1 cellular context compared by ENCODE assay signal in the genomic region with DNA sequence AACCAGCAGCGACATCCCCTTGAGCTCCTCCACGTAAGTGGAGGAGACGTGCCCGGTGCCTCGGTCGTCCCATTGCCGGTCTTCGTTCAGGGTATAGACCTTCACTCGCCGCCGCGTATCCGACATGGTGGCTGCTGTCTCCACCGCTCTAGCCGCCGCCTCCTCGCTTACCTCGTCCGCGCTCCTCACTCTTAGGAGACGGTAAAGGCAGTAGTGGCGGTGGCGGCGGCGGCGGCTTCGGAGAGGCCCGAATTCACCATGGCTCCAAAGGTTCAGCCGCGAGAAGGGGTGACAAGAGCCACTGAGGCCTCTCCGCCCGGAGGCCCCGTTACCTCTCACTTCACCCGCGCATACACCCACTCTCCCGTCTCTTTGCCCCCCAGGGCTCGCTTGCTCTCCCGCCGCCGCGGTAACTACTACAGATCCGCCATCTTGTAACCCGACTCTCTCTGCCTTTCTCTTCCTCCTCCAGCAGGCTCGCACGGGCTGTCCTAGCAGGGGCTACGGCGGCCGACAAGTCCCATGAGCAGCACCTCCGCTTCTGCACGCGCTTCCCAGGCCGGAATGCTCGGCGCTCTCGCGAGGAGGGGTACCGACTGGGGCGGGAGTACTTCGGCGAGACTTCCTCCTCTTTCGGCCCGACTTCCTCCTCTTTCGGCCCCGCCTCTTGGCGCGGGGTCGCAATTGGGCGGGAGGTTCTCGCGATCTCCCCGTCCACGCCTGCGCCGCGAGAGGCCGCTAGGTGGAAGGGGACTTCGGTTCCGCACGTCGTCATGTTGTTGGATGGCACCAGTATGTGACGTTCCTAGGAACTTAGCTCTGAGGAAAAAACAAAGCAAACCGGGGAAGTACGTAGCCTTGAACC.
TF ChIP-seq lines count a peak whose summit lies in the region.

Gene PPP4R3B (minus strand): TSS at position 463 of the 865 bp plus-strand sequence. CDS start 337 bp downstream, at position 126.

TF ChIP-seq in HepG2, 621 proteins besides CTCF, POLR2A, EP300 and RAD21 (continued from another document and continues in another):
- TF ChIP-seq, protein P1, sequence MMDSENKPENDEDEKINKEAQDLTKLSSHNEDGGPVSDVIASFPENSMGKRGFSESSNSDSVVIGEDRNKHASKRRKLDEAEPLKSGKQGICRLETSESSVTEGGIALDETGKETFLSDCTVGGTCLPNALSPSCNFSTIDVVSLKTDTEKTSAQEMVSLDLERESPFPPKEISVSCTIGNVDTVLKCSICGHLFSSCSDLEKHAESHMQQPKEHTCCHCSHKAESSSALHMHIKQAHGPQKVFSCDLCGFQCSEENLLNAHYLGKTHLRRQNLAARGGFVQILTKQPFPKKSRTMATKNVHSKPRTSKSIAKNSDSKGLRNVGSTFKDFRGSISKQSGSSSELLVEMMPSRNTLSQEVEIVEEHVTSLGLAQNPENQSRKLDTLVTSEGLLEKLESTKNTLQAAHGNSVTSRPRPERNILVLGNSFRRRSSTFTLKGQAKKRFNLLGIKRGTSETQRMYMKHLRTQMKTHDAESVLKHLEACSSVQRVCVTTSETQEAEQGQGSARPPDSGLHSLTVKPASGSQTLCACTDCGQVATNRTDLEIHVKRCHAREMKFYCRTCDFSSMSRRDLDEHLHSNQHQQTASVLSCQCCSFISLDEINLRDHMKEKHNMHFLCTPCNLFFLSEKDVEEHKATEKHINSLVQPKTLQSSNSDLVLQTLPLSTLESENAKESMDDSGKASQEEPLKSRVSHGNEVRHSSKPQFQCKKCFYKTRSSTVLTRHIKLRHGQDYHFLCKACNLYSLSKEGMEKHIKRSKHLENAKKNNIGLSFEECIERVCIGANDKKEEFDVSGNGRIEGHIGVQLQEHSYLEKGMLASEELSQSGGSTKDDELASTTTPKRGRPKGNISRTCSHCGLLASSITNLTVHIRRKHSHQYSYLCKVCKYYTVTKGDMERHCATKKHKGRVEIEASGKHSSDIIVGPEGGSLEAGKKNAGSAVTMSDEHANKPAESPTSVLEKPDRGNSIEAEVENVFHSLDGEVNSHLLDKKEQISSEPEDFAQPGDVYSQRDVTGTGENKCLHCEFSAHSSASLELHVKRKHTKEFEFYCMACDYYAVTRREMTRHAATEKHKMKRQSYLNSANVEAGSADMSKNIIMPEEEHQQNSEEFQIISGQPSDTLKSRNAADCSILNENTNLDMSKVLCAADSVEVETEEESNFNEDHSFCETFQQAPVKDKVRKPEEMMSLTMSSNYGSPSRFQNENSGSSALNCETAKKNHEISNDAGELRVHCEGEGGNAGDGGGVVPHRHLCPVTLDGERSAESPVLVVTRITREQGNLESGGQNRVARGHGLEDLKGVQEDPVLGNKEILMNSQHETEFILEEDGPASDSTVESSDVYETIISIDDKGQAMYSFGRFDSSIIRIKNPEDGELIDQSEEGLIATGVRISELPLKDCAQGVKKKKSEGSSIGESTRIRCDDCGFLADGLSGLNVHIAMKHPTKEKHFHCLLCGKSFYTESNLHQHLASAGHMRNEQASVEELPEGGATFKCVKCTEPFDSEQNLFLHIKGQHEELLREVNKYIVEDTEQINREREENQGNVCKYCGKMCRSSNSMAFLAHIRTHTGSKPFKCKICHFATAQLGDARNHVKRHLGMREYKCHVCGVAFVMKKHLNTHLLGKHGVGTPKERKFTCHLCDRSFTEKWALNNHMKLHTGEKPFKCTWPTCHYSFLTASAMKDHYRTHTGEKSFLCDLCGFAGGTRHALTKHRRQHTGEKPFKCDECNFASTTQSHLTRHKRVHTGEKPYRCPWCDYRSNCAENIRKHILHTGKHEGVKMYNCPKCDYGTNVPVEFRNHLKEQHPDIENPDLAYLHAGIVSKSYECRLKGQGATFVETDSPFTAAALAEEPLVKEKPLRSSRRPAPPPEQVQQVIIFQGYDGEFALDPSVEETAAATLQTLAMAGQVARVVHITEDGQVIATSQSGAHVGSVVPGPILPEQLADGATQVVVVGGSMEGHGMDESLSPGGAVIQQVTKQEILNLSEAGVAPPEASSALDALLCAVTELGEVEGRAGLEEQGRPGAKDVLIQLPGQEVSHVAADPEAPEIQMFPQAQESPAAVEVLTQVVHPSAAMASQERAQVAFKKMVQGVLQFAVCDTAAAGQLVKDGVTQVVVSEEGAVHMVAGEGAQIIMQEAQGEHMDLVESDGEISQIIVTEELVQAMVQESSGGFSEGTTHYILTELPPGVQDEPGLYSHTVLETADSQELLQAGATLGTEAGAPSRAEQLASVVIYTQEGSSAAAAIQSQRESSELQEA (CRISPR knock-in tag; IDR thresholded peaks at IDR 0.05; ENCODE audit: not compliant biosample characterization) = no peak
- TF ChIP-seq TRIM22 (IDR thresholded peaks at IDR 0.05) (no peak), ZNF761 (CRISPR knock-in tag; conservative IDR thresholded peaks at IDR 0.05) (peak; percentile 78; the same call in 1 of the 2 replicates), ZSCAN22 (CRISPR knock-in tag; IDR thresholded peaks at IDR 0.05) (peak; percentile 84; the same call in 1 of the 2 replicates), HOXA3 (CRISPR knock-in tag; IDR thresholded peaks at IDR 0.05) (peak; percentile 98), ZSCAN5A (CRISPR knock-in tag; IDR thresholded peaks at IDR 0.05; ENCODE audit: borderline replicate concordance) (peak; percentile 84; the same call in 1 of the 2 replicates), DNMT3B (CRISPR knock-in tag; conservative IDR thresholded peaks at IDR 0.05) (peak; percentile 80; the same call in 1 of the 2 replicates), EEA1 (CRISPR knock-in tag; IDR thresholded peaks at IDR 0.05; ENCODE audit: borderline replicate concordance) (no peak), ZNF615 (CRISPR knock-in tag; IDR thresholded peaks at IDR 0.05; ENCODE audit: borderline replicate concordance) (no peak; the same call in 1 of the 2 replicates), KLF9 (CRISPR knock-in tag; IDR thresholded peaks at IDR 0.05; ENCODE audit: low read depth) (peak; percentile 81; the same call in 1 of the 2 replicates), SNAPC4 (CRISPR knock-in tag; IDR thresholded peaks at IDR 0.05) (peak; percentile 68; the same call in 1 of the 2 replicates), ZNF33A (CRISPR knock-in tag; IDR thresholded peaks at IDR 0.05; ENCODE audit: borderline replicate concordance) (no peak)
- TF ChIP-seq, protein P2, sequence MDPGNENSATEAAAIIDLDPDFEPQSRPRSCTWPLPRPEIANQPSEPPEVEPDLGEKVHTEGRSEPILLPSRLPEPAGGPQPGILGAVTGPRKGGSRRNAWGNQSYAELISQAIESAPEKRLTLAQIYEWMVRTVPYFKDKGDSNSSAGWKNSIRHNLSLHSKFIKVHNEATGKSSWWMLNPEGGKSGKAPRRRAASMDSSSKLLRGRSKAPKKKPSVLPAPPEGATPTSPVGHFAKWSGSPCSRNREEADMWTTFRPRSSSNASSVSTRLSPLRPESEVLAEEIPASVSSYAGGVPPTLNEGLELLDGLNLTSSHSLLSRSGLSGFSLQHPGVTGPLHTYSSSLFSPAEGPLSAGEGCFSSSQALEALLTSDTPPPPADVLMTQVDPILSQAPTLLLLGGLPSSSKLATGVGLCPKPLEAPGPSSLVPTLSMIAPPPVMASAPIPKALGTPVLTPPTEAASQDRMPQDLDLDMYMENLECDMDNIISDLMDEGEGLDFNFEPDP (CRISPR knock-in tag; conservative IDR thresholded peaks at IDR 0.05) = 0 out of 2 replicates have a peak, but pooled peaks have one; percentile 21
- TF ChIP-seq, protein P3, sequence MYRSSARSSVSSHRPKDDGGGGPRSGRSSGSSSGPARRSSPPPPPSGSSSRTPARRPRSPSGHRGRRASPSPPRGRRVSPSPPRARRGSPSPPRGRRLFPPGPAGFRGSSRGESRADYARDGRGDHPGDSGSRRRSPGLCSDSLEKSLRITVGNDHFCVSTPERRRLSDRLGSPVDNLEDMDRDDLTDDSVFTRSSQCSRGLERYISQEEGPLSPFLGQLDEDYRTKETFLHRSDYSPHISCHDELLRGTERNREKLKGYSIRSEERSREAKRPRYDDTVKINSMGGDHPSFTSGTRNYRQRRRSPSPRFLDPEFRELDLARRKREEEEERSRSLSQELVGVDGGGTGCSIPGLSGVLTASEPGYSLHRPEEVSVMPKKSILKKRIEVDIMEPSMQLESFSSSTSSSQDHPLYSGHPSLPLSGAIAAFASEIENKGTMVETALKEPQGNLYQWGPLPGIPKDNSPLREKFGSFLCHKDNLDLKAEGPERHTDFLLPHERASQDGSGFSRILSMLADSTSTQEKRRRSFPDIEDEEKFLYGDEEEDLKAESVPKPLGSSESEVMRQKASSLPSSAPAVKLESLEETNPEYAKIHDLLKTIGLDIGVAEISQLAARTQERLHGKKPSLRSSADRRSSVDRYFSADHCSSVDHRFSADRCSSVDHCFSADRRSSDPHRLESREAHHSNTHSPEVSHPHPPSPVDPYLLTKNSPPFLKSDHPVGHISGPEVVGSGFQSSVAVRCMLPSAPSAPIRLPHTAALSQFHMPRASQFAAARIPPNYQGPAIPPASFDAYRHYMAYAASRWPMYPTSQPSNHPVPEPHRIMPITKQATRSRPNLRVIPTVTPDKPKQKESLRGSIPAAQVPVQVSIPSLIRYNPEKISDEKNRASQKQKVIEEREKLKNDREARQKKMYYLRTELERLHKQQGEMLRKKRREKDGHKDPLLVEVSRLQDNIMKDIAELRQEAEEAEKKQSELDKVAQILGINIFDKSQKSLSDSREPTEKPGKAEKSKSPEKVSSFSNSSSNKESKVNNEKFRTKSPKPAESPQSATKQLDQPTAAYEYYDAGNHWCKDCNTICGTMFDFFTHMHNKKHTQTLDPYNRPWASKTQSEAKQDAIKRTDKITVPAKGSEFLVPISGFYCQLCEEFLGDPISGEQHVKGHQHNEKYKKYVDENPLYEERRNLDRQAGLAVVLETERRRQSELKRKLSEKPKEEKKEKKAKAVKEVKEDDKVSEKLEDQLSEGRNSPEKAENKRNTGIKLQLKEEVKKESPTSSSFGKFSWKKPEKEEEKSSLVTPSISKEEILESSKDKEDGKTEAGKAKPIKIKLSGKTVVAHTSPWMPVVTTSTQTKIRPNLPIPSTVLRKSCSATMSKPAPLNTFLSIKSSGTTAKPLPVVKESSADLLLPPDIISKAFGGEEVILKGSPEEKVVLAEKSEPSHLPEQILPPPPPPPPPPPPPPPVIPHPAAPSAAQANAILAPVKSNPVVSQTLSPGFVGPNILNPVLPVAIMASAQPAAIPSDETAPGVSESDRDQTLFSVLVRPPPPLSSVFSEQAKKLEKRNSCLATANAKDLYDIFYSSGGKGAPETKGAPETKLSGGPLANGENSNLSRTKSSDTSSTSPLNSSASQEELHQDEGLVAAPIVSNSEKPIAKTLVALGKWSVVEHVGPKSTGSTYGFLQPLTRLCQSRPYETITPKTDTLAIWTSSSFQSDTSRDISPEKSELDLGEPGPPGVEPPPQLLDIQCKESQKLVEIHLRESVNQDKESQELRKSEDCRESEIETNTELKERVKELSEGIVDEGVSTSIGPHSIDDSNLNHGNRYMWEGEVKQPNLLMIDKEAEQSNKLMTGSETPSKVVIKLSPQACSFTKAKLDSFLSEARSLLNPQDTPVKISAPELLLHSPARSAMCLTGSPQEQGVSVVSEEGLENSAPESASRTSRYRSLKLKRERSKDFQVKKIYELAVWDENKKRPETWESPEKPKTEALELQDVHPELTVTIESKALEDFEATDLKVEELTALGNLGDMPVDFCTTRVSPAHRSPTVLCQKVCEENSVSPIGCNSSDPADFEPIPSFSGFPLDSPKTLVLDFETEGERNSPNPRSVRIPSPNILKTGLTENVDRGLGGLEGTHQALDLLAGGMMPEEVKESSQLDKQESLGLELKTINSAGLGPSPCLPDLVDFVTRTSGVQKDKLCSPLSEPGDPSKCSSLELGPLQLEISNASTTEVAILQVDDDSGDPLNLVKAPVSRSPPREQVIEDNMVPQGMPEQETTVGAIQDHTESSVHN (CRISPR knock-in tag; IDR thresholded peaks at IDR 0.05) = 0 out of 2 replicates have a peak, but pooled peaks have one; percentile 17
- TF ChIP-seq, protein P4, sequence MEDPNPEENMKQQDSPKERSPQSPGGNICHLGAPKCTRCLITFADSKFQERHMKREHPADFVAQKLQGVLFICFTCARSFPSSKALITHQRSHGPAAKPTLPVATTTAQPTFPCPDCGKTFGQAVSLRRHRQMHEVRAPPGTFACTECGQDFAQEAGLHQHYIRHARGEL (CRISPR knock-in tag; IDR thresholded peaks at IDR 0.05) = peak; percentile 30
